ENCODE assay signal across 10 cellular contexts in genomic region chr17:61398721-61399130, GRCh38. TPM values are rescaled to one million over a fixed set of nuclear protein-coding genes. Genes with fewer than 3 reads are reported as not detected.
DNase-seq lines count a peak whose midpoint lies in the region; ATAC-seq and TF ChIP-seq lines count a peak whose summit lies in the region.
"Had no signal": no experiment of that assay in that cellular context is flagged by ENCODE, and none has a peak within 500 bp of the region (broad histone marks: within the 10 kb centered on the region; RNA-seq: fewer than 3 reads in every experiment).

No MANE protein-coding gene starts in this region.

- no peak for ATAC-seq in HG03280 (IDR thresholded peaks at IDR 0.05; ENCODE audit: unreplicated experiment)

- H3K4me3 ChIP-seq in skeletal muscle tissue (ENCODE audit: low read length in 3 of 3): peak overlapping the region; percentile 51 to 59 (median 58)

- H3K9ac ChIP-seq in skeletal muscle tissue (ENCODE audit: low read depth in 1 of 3, low read length in 3 of 3): peak overlapping the region; percentile 43 to 73 (median 62)

- in situ Hi-C loops in ACHN (cut with HindIII; ENCODE audit: low pct_ligation_motif_present, low pct_unique_long_range_greater_than_20kb, low sequenced_read_pairs): no loop called here

- POLR2A ChIA-PET in activated CD4-positive, alpha-beta memory T cell treated with anti-CD3 and anti-CD28 coated beads, Interleukin-2, amount 10 ng/mL, durations not matched to agents 7 days and 5 days (lab: Charles Lee): interaction anchor here (1.2 kb wide), 1 partner anchor 11 kb away, joined by 3 read pairs; no protein-coding TSS in a partner anchor

- CTCF ChIA-PET in activated CD4-positive, alpha-beta memory T cell treated with anti-CD3 and anti-CD28 coated beads, Interleukin-2, amount 10 ng/mL, durations not matched to agents 7 days and 5 days (lab: Charles Lee): no interaction called here

- H3K36me3 ChIP-seq in skeletal muscle tissue (ENCODE audit: control insufficient read depth in 3 of 3, insufficient read depth in 3 of 3, low read length in 3 of 3): peaks cover 0 to 4% (median 0%) of the 10 kb centered on the region in 3 donors

- H3K4me1 Mint-ChIP-seq in HFFc6 (ENCODE audit: low read depth): peaks cover 41% of the 10 kb centered on the region
- H3K4me1 Mint-ChIP-seq in activated CD4-positive, alpha-beta memory T cell treated with anti-CD3 and anti-CD28 coated beads, Interleukin-2, amount 10 ng/mL, durations not matched to agents 7 days and 5 days: peaks cover 28% of the 10 kb centered on the region

- H3K36me3 Mint-ChIP-seq in HFFc6 (ENCODE audit: low read depth): peaks cover 34% of the 10 kb centered on the region
- peaks cover 4% of the 10 kb centered on the region for H3K36me3 Mint-ChIP-seq in activated CD4-positive, alpha-beta memory T cell treated with anti-CD3 and anti-CD28 coated beads, Interleukin-2, amount 10 ng/mL, durations not matched to agents 7 days and 5 days (ENCODE audit: low read depth)

- H3K27me3 ChIP-seq in skeletal muscle tissue (ENCODE audit: control insufficient read depth in 3 of 3, insufficient read depth in 3 of 3, low read length in 3 of 3): peaks cover 66 to 69% (median 67%) of the 10 kb centered on the region in 3 donors

- no peaks in the 10 kb centered on the region for H3K9me3 ChIP-seq in skeletal muscle tissue (ENCODE audit: control insufficient read depth in 3 of 3, low read length in 3 of 3)

- peak overlapping the region; percentile 88 for H3K27ac Mint-ChIP-seq in HFFc6
- peak overlapping the region; percentile 56 for H3K27ac Mint-ChIP-seq in activated CD4-positive, alpha-beta memory T cell treated with anti-CD3 and anti-CD28 coated beads, Interleukin-2, amount 10 ng/mL, durations not matched to agents 7 days and 5 days

- DNase-seq in HFFc6: no peak
- no peak for DNase-seq in activated CD4-positive, alpha-beta memory T cell treated with anti-CD3 and anti-CD28 coated beads, Interleukin-2, amount 10 ng/mL, durations not matched to agents 7 days and 5 days
- DNase-seq in hepatic stellate cell (ENCODE audit: low spot score): peak; percentile 36
- no peak for DNase-seq in ACHN
- no peak for DNase-seq in OCI-M1 (lab: John Stamatoyannopoulos, UW)
- no peak for DNase-seq in globus pallidus (ENCODE audit: low spot score)
- DNase-seq: stimulated activated naive CD4-positive, alpha-beta T cell had no signal

- H3K4me1 ChIP-seq in skeletal muscle tissue (ENCODE audit: control insufficient read depth in 3 of 3, insufficient read depth in 3 of 3, low read length in 3 of 3): peaks cover 14 to 30% (median 29%) of the 10 kb centered on the region in 3 donors

- peak overlapping the region; percentile 40 for H3K27ac ChIP-seq in skeletal muscle tissue (ENCODE audit: low read depth, low read length)

- H3K9me3 Mint-ChIP-seq in HFFc6: no peaks in the 10 kb centered on the region
- H3K9me3 Mint-ChIP-seq in activated CD4-positive, alpha-beta memory T cell treated with anti-CD3 and anti-CD28 coated beads, Interleukin-2, amount 10 ng/mL, durations not matched to agents 7 days and 5 days: no peaks in the 10 kb centered on the region

- no peak for TF ChIP-seq CTCF in HFFc6 (IDR thresholded peaks at IDR 0.05)

- H3K27me3 Mint-ChIP-seq in HFFc6 (ENCODE audit: insufficient read depth): peaks cover 8% of the 10 kb centered on the region
- peaks cover 66% of the 10 kb centered on the region for H3K27me3 Mint-ChIP-seq in activated CD4-positive, alpha-beta memory T cell treated with anti-CD3 and anti-CD28 coated beads, Interleukin-2, amount 10 ng/mL, durations not matched to agents 7 days and 5 days

- peak overlapping the region; percentile 95 for H3K4me3 Mint-ChIP-seq in HFFc6
- H3K4me3 Mint-ChIP-seq in activated CD4-positive, alpha-beta memory T cell treated with anti-CD3 and anti-CD28 coated beads, Interleukin-2, amount 10 ng/mL, durations not matched to agents 7 days and 5 days: peak overlapping the region; percentile 49

RNA-seq across cellular contexts. Expression of gene TBX2, which starts 0.9 kb away (rescaled TPM):
- total RNA-seq in HFFc6 (2021; fragmentation: NEBNext Ultra II Directional; extraction: Animal tissue kit (Norgen Biotek cat#: 25700)): 10 to 100 TPM; 42.3 to 71.4 (median 67.3) TPM
- total RNA-seq in activated CD4-positive, alpha-beta memory T cell treated with anti-CD3 and anti-CD28 coated beads, Interleukin-2, amount 10 ng/mL, durations not matched to agents 7 days and 5 days: not detected
- total RNA-seq in skeletal muscle tissue: 5.2 TPM

RNA-seq across cellular contexts. Expression of gene TBX4, which starts 53.5 kb away (rescaled TPM):
- total RNA-seq in HFFc6 (2021; fragmentation: NEBNext Ultra II Directional; extraction: Animal tissue kit (Norgen Biotek cat#: 25700)): under 1 TPM in 3 of 6 experiments, not detected in 3; 0.11 to 0.26 (median 0.18) TPM
- not detected for total RNA-seq in activated CD4-positive, alpha-beta memory T cell treated with anti-CD3 and anti-CD28 coated beads, Interleukin-2, amount 10 ng/mL, durations not matched to agents 7 days and 5 days
- total RNA-seq in skeletal muscle tissue: 8.4 TPM
- total RNA-seq: SK-MEL-5 had no signal
